ENCODE assay signal across 9 cellular contexts in genomic region chr18:62399781-62400308, GRCh38.
A peak's percentile ranks its signal among the peaks of the same experiment; 100 is the strongest.
DNase-seq lines count a peak whose midpoint lies in the region; ATAC-seq and TF ChIP-seq lines count a peak whose summit lies in the region.
"Had no signal": no experiment of that assay in that cellular context is flagged by ENCODE, and none has a peak within 500 bp of the region (broad histone marks: within the 10 kb centered on the region; RNA-seq: fewer than 3 reads in every experiment).

No MANE protein-coding gene starts in this region.

- intact Hi-C loops in activated naive CD4-positive, alpha-beta T cell treated with anti-CD3 and anti-CD28 coated beads for 36 hours (cut with micrococcal nuclease), result no loop called here
- intact Hi-C loops in heart left ventricle (cut with DNase I), result loop anchor here in 1 of 10 donors (10.0 kb wide), 1 partner anchor 55 kb away; no protein-coding TSS in a partner anchor

- no peak overlapping the region for H3K4me2 ChIP-seq in OCI-LY3 (ENCODE audit: low read length)

- WGBS in heart left ventricle, 4 donors, result 19 to 31% (median 26%) methylated on average over 4 of the region's 4 CpGs

- peak; percentile 20 for DNase-seq in iris pigment epithelial cell (ENCODE audit: low read depth)
- no peak for DNase-seq in activated CD8-positive, alpha-beta T cell treated with anti-CD3 and anti-CD28 coated beads, Interleukin-2, amount 10 ng/mL, durations not matched to agents 7 days and 5 days
- no peak for DNase-seq in activated naive CD4-positive, alpha-beta T cell treated with anti-CD3 and anti-CD28 coated beads for 36 hours
- no peak for DNase-seq in heart left ventricle
- DNase-seq in GM13976 (ENCODE audit: low spot score), result no peak

- H3K4me3 ChIP-seq in GM12875 (ENCODE audit: low read depth, low read length) (no peak overlapping the region), OCI-LY3 (ENCODE audit: low read length) (no peak overlapping the region), heart left ventricle (no peak overlapping the region)
- H3K4me3 ChIP-seq: lung had no signal

- H3K9ac ChIP-seq in OCI-LY3 (ENCODE audit: low read length), result no peak overlapping the region

- H3K27me3 ChIP-seq in OCI-LY3 (ENCODE audit: low read depth, low read length), result peaks cover 28% of the 10 kb centered on the region
- H3K27me3 ChIP-seq in heart left ventricle, result no peaks in the 10 kb centered on the region

- TF ChIP-seq CTCF in GM12875 (IDR thresholded peaks at IDR 0.05; ENCODE audit: borderline replicate concordance, insufficient read depth, low read depth, low read length), result peak; percentile 37; the same call in 1 of the 2 replicates
- TF ChIP-seq CTCF in OCI-LY3 (IDR thresholded peaks at IDR 0.05; ENCODE audit: low read depth, low read length), result peak; percentile 42; the same call in 1 of the 2 replicates
- peak in 1 of 12 donors; percentile 6 for TF ChIP-seq CTCF in heart left ventricle (IDR thresholded peaks at IDR 0.05)
- TF ChIP-seq CTCF in GM13976 (IDR thresholded peaks at IDR 0.05; ENCODE audit: borderline replicate concordance, control extremely low read depth, extremely low read depth, insufficient read depth, missing control alignments), result no peak

- ATAC-seq in HG02678 (IDR thresholded peaks at IDR 0.05; ENCODE audit: unreplicated experiment) (peak; percentile 72), heart left ventricle (no peak)
- no peak for ATAC-seq in activated CD8-positive, alpha-beta T cell treated with anti-CD3 and anti-CD28 coated beads, Interleukin-2, amount 10 ng/mL, durations not matched to agents 7 days and 5 days

- POLR2A ChIA-PET in activated CD8-positive, alpha-beta T cell treated with anti-CD3 and anti-CD28 coated beads, Interleukin-2, amount 10 ng/mL, durations not matched to agents 7 days and 5 days (lab: Charles Lee), result interaction anchor here (1.2 kb wide), 1 partner anchor 123 kb away, joined by 3 read pairs; the partner anchor contains the start of gene ZCCHC2

- H3K27me3 Mint-ChIP-seq in activated CD8-positive, alpha-beta T cell treated with anti-CD3 and anti-CD28 coated beads, Interleukin-2, amount 10 ng/mL, durations not matched to agents 7 days and 5 days (ENCODE audit: low read depth), result no peaks in the 10 kb centered on the region
- H3K27me3 Mint-ChIP-seq in activated naive CD4-positive, alpha-beta T cell treated with anti-CD3 and anti-CD28 coated beads for 36 hours (ENCODE audit: low read depth), result no peaks in the 10 kb centered on the region

- in situ Hi-C loops in GM13976 (cut with MboI; ENCODE audit: low sequenced_read_pairs, unreplicated experiment), result no loop called here

- peaks cover 3% of the 10 kb centered on the region for H3K9me3 Mint-ChIP-seq in activated CD8-positive, alpha-beta T cell treated with anti-CD3 and anti-CD28 coated beads, Interleukin-2, amount 10 ng/mL, durations not matched to agents 7 days and 5 days (ENCODE audit: insufficient read depth)
- no peaks in the 10 kb centered on the region for H3K9me3 Mint-ChIP-seq in activated naive CD4-positive, alpha-beta T cell treated with anti-CD3 and anti-CD28 coated beads for 36 hours

- H3K9me3 ChIP-seq in OCI-LY3 (ENCODE audit: insufficient read depth, low read length) (no peaks in the 10 kb centered on the region), heart left ventricle (no peaks in the 10 kb centered on the region)

- no peak overlapping the region for H3K4me3 Mint-ChIP-seq in activated CD8-positive, alpha-beta T cell treated with anti-CD3 and anti-CD28 coated beads, Interleukin-2, amount 10 ng/mL, durations not matched to agents 7 days and 5 days
- no peak overlapping the region for H3K4me3 Mint-ChIP-seq in activated naive CD4-positive, alpha-beta T cell treated with anti-CD3 and anti-CD28 coated beads for 36 hours

- H3K27ac ChIP-seq in OCI-LY3 (ENCODE audit: low read length) (no peak overlapping the region), heart left ventricle (no peak overlapping the region)

- CTCF ChIA-PET in activated CD8-positive, alpha-beta T cell treated with anti-CD3 and anti-CD28 coated beads, Interleukin-2, amount 10 ng/mL, durations not matched to agents 7 days and 5 days (lab: Charles Lee), result interaction anchor here (1.9 kb wide), 1 partner anchor 22 kb away, joined by 5 read pairs; no protein-coding TSS in a partner anchor
- CTCF ChIA-PET in activated naive CD4-positive, alpha-beta T cell treated with anti-CD3 and anti-CD28 coated beads for 36 hours (lab: Charles Lee), result interaction anchor here (1.6 kb wide), 1 partner anchor 26 kb away, joined by 5 read pairs; no protein-coding TSS in a partner anchor

- H3K36me3 ChIP-seq in OCI-LY3 (replicated peaks; ENCODE audit: low read depth, low read length) (no peaks in the 10 kb centered on the region), heart left ventricle (no peaks in the 10 kb centered on the region)

- no peak for TF ChIP-seq POLR2A in heart left ventricle (IDR thresholded peaks at IDR 0.05)

- H3K27ac Mint-ChIP-seq in activated CD8-positive, alpha-beta T cell treated with anti-CD3 and anti-CD28 coated beads, Interleukin-2, amount 10 ng/mL, durations not matched to agents 7 days and 5 days, result no peak overlapping the region
- no peak overlapping the region for H3K27ac Mint-ChIP-seq in activated naive CD4-positive, alpha-beta T cell treated with anti-CD3 and anti-CD28 coated beads for 36 hours

- no peaks in the 10 kb centered on the region for H4K20me1 ChIP-seq in OCI-LY3 (ENCODE audit: insufficient read depth, low read length)

- H3K36me3 Mint-ChIP-seq in activated CD8-positive, alpha-beta T cell treated with anti-CD3 and anti-CD28 coated beads, Interleukin-2, amount 10 ng/mL, durations not matched to agents 7 days and 5 days (ENCODE audit: low read depth), result no peaks in the 10 kb centered on the region
- H3K36me3 Mint-ChIP-seq in activated naive CD4-positive, alpha-beta T cell treated with anti-CD3 and anti-CD28 coated beads for 36 hours (ENCODE audit: low read depth), result no peaks in the 10 kb centered on the region

- no peak overlapping the region; the same call in 1 of the 2 replicates for H2AFZ ChIP-seq in OCI-LY3 (ENCODE audit: low read depth, low read length)

- no peaks in the 10 kb centered on the region for H3K79me2 ChIP-seq in OCI-LY3 (ENCODE audit: low read length)

- H3K4me1 Mint-ChIP-seq in activated CD8-positive, alpha-beta T cell treated with anti-CD3 and anti-CD28 coated beads, Interleukin-2, amount 10 ng/mL, durations not matched to agents 7 days and 5 days (ENCODE audit: low read depth), result peaks cover 10% of the 10 kb centered on the region
- peaks cover 9% of the 10 kb centered on the region for H3K4me1 Mint-ChIP-seq in activated naive CD4-positive, alpha-beta T cell treated with anti-CD3 and anti-CD28 coated beads for 36 hours (ENCODE audit: low read depth)

- peaks cover 7% of the 10 kb centered on the region; the same call in 1 of the 2 replicates for H3K4me1 ChIP-seq in OCI-LY3 (ENCODE audit: low read length)
- H3K4me1 ChIP-seq in heart left ventricle, result no peaks in the 10 kb centered on the region
